1 cellular context compared by ENCODE assay signal in genomic region chr5:141966963-141967333, GRCh38.
TF ChIP-seq lines count a peak whose summit lies in the region.

No MANE protein-coding gene starts in this region.

TF ChIP-seq in liver, 16 proteins besides CTCF, POLR2A, EP300 and RAD21 (continued from another document):
- TF ChIP-seq, protein P1, sequence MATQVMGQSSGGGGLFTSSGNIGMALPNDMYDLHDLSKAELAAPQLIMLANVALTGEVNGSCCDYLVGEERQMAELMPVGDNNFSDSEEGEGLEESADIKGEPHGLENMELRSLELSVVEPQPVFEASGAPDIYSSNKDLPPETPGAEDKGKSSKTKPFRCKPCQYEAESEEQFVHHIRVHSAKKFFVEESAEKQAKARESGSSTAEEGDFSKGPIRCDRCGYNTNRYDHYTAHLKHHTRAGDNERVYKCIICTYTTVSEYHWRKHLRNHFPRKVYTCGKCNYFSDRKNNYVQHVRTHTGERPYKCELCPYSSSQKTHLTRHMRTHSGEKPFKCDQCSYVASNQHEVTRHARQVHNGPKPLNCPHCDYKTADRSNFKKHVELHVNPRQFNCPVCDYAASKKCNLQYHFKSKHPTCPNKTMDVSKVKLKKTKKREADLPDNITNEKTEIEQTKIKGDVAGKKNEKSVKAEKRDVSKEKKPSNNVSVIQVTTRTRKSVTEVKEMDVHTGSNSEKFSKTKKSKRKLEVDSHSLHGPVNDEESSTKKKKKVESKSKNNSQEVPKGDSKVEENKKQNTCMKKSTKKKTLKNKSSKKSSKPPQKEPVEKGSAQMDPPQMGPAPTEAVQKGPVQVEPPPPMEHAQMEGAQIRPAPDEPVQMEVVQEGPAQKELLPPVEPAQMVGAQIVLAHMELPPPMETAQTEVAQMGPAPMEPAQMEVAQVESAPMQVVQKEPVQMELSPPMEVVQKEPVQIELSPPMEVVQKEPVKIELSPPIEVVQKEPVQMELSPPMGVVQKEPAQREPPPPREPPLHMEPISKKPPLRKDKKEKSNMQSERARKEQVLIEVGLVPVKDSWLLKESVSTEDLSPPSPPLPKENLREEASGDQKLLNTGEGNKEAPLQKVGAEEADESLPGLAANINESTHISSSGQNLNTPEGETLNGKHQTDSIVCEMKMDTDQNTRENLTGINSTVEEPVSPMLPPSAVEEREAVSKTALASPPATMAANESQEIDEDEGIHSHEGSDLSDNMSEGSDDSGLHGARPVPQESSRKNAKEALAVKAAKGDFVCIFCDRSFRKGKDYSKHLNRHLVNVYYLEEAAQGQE (IDR thresholded peaks at IDR 0.05), result no peak
- no peak for TF ChIP-seq HNF4G (IDR thresholded peaks at IDR 0.05)
